Comparison of ENCODE assay signal across 15 cellular contexts in the genomic region with DNA sequence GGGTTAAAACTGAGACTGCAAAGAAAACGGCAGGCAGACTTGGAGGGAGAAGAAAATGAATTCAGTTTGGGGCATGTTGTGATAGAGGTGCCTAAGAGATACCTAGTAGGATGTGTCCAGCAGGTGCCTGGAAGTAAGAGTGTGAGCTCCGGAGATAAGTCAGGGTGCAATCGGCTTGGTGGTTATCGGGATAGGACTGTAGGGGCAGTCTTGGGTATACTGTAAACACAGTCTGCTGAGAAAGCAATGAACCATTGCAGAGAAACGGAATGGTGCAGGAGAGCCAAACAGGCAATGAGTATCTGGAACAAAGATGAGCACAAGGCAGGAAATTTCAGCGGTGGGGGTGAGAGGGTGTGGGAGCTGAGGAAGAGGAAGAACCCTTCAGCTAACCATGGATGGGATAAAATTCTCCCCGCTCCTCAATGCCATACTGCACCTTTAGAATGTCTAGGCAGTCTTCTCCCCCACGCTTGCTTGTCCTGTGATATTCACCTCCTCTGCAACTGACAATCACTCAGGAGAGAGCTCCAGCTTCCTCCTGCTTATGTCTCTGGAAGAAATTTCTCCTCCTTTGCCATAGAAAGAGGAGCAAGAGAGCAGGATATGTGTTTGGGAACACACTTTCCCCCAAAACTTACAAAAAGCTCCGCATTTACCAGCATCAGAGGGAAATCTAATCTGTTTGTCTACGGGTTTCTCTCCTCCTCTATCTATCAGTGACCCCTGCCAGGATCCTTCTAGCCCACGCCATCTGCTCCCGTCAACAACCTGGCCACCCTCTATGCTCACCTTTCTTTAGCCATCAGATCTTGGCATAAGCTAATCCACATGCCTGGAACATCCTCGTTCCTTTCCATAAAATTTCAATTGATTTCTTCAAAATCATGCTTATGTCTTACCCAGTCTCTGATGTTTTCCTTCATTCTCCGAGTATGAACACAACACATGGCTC.
DNase-seq lines count a peak whose midpoint lies in the region; ATAC-seq, FAIRE-seq and TF ChIP-seq lines count a peak whose summit lies in the region.
"Had no signal": no experiment of that assay in that cellular context is flagged by ENCODE, and none has a peak within 500 bp of the region (broad histone marks: within the 10 kb centered on the region; RNA-seq: fewer than 3 reads in every experiment).

No MANE protein-coding gene starts in this region.

- ATAC-seq in HG02840 (IDR thresholded peaks at IDR 0.05; ENCODE audit: low FRiP score, unreplicated experiment) = no peak
- ATAC-seq: lower lobe of right lung had no signal

- no peak overlapping the region for H3K27ac ChIP-seq in coronary artery
- H3K27ac ChIP-seq: lower lobe of right lung, SK-N-MC had no signal

- DNase-seq in NCI-H2171 treated with DMSO at 0.1 percent for 48 hours (lab: John Stamatoyannopoulos, UW) = peak; percentile 54
- DNase-seq in NCI-H2171 (lab: John Stamatoyannopoulos, UW) = no peak
- peak; percentile 9 for DNase-seq in NCI-H146 (lab: John Stamatoyannopoulos, UW)
- DNase-seq in bronchial epithelial cell (ENCODE audit: low read depth) = no peak
- no peak for DNase-seq in neural crest cell (ENCODE audit: low read depth, low spot score)
- no peak for DNase-seq in coronary artery (ENCODE audit: low spot score)
- DNase-seq in A172 (ENCODE audit: low spot score) = no peak
- DNase-seq: 8988T; activated CD4-positive, alpha-beta T cell treated with anti-CD3 and anti-CD28 coated beads for 48 hours; activated naive CD4-positive, alpha-beta T cell treated with anti-CD3 and anti-CD28 coated beads, Interleukin-2, amount 10 ng/mL, durations not matched to agents 7 days and 5 days; Karpas-422; lower lobe of right lung had no signal

- no peak overlapping the region for H3K4me3 Mint-ChIP-seq in neural crest cell
- H3K4me3 Mint-ChIP-seq: activated naive CD4-positive, alpha-beta T cell treated with anti-CD3 and anti-CD28 coated beads, Interleukin-2, amount 10 ng/mL, durations not matched to agents 7 days and 5 days had no signal

- TF ChIP-seq CTCF in bronchial epithelial cell (IDR thresholded peaks at IDR 0.05; ENCODE audit: insufficient read depth, low read length, severe bottlenecking) (no peak), neural crest cell (conservative IDR thresholded peaks at IDR 0.05) (peak; percentile 20), coronary artery (IDR thresholded peaks at IDR 0.05) (no peak)

- FAIRE-seq in bronchial epithelial cell (lab: Jason Lieb, UNC) = peak; percentile 43

- peaks cover 14% of the 10 kb centered on the region for H3K4me1 Mint-ChIP-seq in neural crest cell

- H3K27me3 ChIP-seq in bronchial epithelial cell (ENCODE audit: control insufficient read depth, insufficient read depth, low read length) = no peaks in the 10 kb centered on the region

- no peaks in the 10 kb centered on the region for H3K36me3 Mint-ChIP-seq in neural crest cell (ENCODE audit: low read depth)
- H3K36me3 Mint-ChIP-seq: activated naive CD4-positive, alpha-beta T cell treated with anti-CD3 and anti-CD28 coated beads, Interleukin-2, amount 10 ng/mL, durations not matched to agents 7 days and 5 days had no signal

- H3K36me3 ChIP-seq in bronchial epithelial cell (ENCODE audit: control insufficient read depth, insufficient read depth, low read length) = no peaks in the 10 kb centered on the region
- H3K36me3 ChIP-seq: lower lobe of right lung had no signal

- H3K27ac Mint-ChIP-seq in neural crest cell (ENCODE audit: unreplicated experiment) = no peak overlapping the region
- H3K27ac Mint-ChIP-seq: activated naive CD4-positive, alpha-beta T cell treated with anti-CD3 and anti-CD28 coated beads, Interleukin-2, amount 10 ng/mL, durations not matched to agents 7 days and 5 days had no signal

- no peaks in the 10 kb centered on the region for H3K9me3 Mint-ChIP-seq in neural crest cell
- H3K9me3 Mint-ChIP-seq: activated naive CD4-positive, alpha-beta T cell treated with anti-CD3 and anti-CD28 coated beads, Interleukin-2, amount 10 ng/mL, durations not matched to agents 7 days and 5 days had no signal

- H3K27me3 Mint-ChIP-seq in neural crest cell (ENCODE audit: low read depth) = no peaks in the 10 kb centered on the region
- H3K27me3 Mint-ChIP-seq: activated naive CD4-positive, alpha-beta T cell treated with anti-CD3 and anti-CD28 coated beads, Interleukin-2, amount 10 ng/mL, durations not matched to agents 7 days and 5 days had no signal

- H3K4me3 ChIP-seq in bronchial epithelial cell (ENCODE audit: low read depth, low read length) (no peak overlapping the region), coronary artery (no peak overlapping the region)
- H3K4me3 ChIP-seq: dorsolateral prefrontal cortex, lower lobe of right lung, SK-N-MC had no signal

Comparison
In these comparisons a context has a peak if more than half of its experiments do, and no peak if none do; other contexts are left out.
1. DNase-seq: peak in NCI-H2171 treated with DMSO at 0.1 percent for 48 hours (single experiment) and NCI-H146 (single experiment); none in NCI-H2171 (single experiment), bronchial epithelial cell (single experiment), neural crest cell (single experiment), coronary artery (single experiment) and A172 (single experiment).